In the genomic region with DNA sequence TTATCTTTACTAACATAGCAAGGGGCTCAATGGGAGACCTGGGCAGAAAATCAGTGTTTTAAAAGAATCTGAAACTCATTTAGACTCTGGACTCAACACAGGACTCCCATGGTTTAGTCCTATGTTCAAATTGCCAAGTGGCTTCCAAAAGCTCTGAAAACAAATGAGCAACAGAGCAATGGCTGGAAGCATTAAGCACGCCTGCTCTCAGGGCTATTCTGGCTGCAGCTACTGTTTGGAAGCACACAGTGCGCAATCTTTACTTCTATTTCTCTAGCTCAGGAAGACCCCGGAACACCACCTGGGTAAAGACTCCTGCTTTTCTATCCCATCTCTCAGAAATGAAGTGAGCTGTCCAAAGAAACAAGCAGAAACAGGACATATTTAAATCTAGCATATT, we compare ENCODE assay signal across 24 cellular contexts.
"Had no signal": no experiment of that assay in that cellular context is flagged by ENCODE, and none has a peak within 500 bp of the region (broad histone marks: within the 10 kb centered on the region; RNA-seq: fewer than 3 reads in every experiment).

No MANE protein-coding gene starts in this region.

- H3K27ac Mint-ChIP-seq: activated B cell treated with CpG ODN at 0.5 μM for 24 hours; activated CD4-positive, alpha-beta memory T cell treated with anti-CD3 and anti-CD28 coated beads for 36 hours; activated CD8-positive, alpha-beta memory T cell treated with anti-CD3 and anti-CD28 coated beads, Interleukin-2, amount 10 ng/mL, durations not matched to agents 7 days and 5 days; activated naive CD4-positive, alpha-beta T cell treated with anti-CD3 and anti-CD28 coated beads for 36 hours; activated T-cell treated with anti-CD3 and anti-CD28 coated beads, Interleukin-2, amount 50 U/mL, for 24 hours; dendritic cell treated with granulocyte-macrophage colony-stimulating factor and Interleukin-4, amounts not matched to agents 40 ng/mL and 50 ng/mL, for 4 days; mesothelial cell of epicardium; stimulated activated memory B cell treated with anti-CD40 and anti-IgM and Interleukin-4, amounts not matched to agents 10 μg/mL and 1 μg/mL and 100 μg/mL, for 72 hours had no signal

- H3K9me3 Mint-ChIP-seq: activated B cell treated with CpG ODN at 0.5 μM for 24 hours; activated CD4-positive, alpha-beta memory T cell treated with anti-CD3 and anti-CD28 coated beads for 36 hours; activated naive CD4-positive, alpha-beta T cell treated with anti-CD3 and anti-CD28 coated beads for 36 hours; activated T-cell treated with anti-CD3 and anti-CD28 coated beads, Interleukin-2, amount 50 U/mL, for 24 hours; dendritic cell treated with granulocyte-macrophage colony-stimulating factor and Interleukin-4, amounts not matched to agents 40 ng/mL and 50 ng/mL, for 4 days; mesothelial cell of epicardium; stimulated activated memory B cell treated with anti-CD40 and anti-IgM and Interleukin-4, amounts not matched to agents 10 μg/mL and 1 μg/mL and 100 μg/mL, for 72 hours; T-helper 2 cell treated with Interferon-gamma antibody and Interleukin-4, amounts not matched to agents 5 μg/mL and 100 μg/mL, for 36 hours had no signal

- H3K27ac ChIP-seq: ascending aorta, breast epithelium, lower lobe of right lung, ovary, sigmoid colon, SK-N-MC, tibial artery had no signal

- H3K36me3 ChIP-seq: breast epithelium, ovary had no signal

- H3K27me3 ChIP-seq: ascending aorta, breast epithelium, ovary, sigmoid colon, tibial artery had no signal

- DNase-seq: activated B cell treated with CpG ODN at 0.5 μM for 24 hours; activated CD4-positive, alpha-beta memory T cell treated with anti-CD3 and anti-CD28 coated beads for 36 hours; activated CD4-positive, alpha-beta T cell treated with anti-CD3 and anti-CD28 coated beads for 4 hours; activated CD8-positive, alpha-beta memory T cell treated with anti-CD3 and anti-CD28 coated beads, Interleukin-2, amount 10 ng/mL, durations not matched to agents 7 days and 5 days; activated naive CD4-positive, alpha-beta T cell treated with anti-CD3 and anti-CD28 coated beads for 36 hours; activated T-cell treated with anti-CD3 and anti-CD28 coated beads, Interleukin-2, amount 50 U/mL, for 24 hours; cerebellar nuclear complex; erythroblast; foreskin melanocyte; glutamatergic neuron; lower lobe of right lung; ovary; sigmoid colon; stimulated activated CD4-positive, alpha-beta T cell treated with anti-CD3 and anti-CD28 coated beads, Interleukin-4, amount 100 ng/mL, for 4 hours; tibial artery had no signal

- H3K4me1 Mint-ChIP-seq: activated B cell treated with CpG ODN at 0.5 μM for 24 hours; activated CD8-positive, alpha-beta memory T cell treated with anti-CD3 and anti-CD28 coated beads, Interleukin-2, amount 10 ng/mL, durations not matched to agents 7 days and 5 days; stimulated activated memory B cell treated with anti-CD40 and anti-IgM and Interleukin-4, amounts not matched to agents 10 μg/mL and 1 μg/mL and 100 μg/mL, for 72 hours had no signal

- H3K4me3 Mint-ChIP-seq: activated B cell treated with CpG ODN at 0.5 μM for 24 hours; activated CD4-positive, alpha-beta memory T cell treated with anti-CD3 and anti-CD28 coated beads for 36 hours; activated CD8-positive, alpha-beta memory T cell treated with anti-CD3 and anti-CD28 coated beads, Interleukin-2, amount 10 ng/mL, durations not matched to agents 7 days and 5 days; activated naive CD4-positive, alpha-beta T cell treated with anti-CD3 and anti-CD28 coated beads for 36 hours; activated T-cell treated with anti-CD3 and anti-CD28 coated beads, Interleukin-2, amount 50 U/mL, for 24 hours; dendritic cell treated with granulocyte-macrophage colony-stimulating factor and Interleukin-4, amounts not matched to agents 40 ng/mL and 50 ng/mL, for 4 days; mesothelial cell of epicardium; stimulated activated memory B cell treated with anti-CD40 and anti-IgM and Interleukin-4, amounts not matched to agents 10 μg/mL and 1 μg/mL and 100 μg/mL, for 72 hours; T-helper 2 cell treated with Interferon-gamma antibody and Interleukin-4, amounts not matched to agents 5 μg/mL and 100 μg/mL, for 36 hours had no signal

- H3K9me3 ChIP-seq: ascending aorta, breast epithelium, lower lobe of right lung, ovary, sigmoid colon, tibial artery had no signal

- FAIRE-seq: islet of Langerhans, TTC549 had no signal

- H3K27me3 Mint-ChIP-seq: activated B cell treated with CpG ODN at 0.5 μM for 24 hours; activated CD4-positive, alpha-beta memory T cell treated with anti-CD3 and anti-CD28 coated beads for 36 hours; activated CD8-positive, alpha-beta memory T cell treated with anti-CD3 and anti-CD28 coated beads, Interleukin-2, amount 10 ng/mL, durations not matched to agents 7 days and 5 days; activated T-cell treated with anti-CD3 and anti-CD28 coated beads, Interleukin-2, amount 50 U/mL, for 24 hours; dendritic cell treated with granulocyte-macrophage colony-stimulating factor and Interleukin-4, amounts not matched to agents 40 ng/mL and 50 ng/mL, for 4 days; stimulated activated memory B cell treated with anti-CD40 and anti-IgM and Interleukin-4, amounts not matched to agents 10 μg/mL and 1 μg/mL and 100 μg/mL, for 72 hours had no signal

- H3K4me3 ChIP-seq: ascending aorta, breast epithelium, lower lobe of right lung, ovary, sigmoid colon, SK-N-MC, tibial artery had no signal

- H3K4me1 ChIP-seq: ascending aorta had no signal
